ENCODE assay signal across 13 cellular contexts in the genomic region with DNA sequence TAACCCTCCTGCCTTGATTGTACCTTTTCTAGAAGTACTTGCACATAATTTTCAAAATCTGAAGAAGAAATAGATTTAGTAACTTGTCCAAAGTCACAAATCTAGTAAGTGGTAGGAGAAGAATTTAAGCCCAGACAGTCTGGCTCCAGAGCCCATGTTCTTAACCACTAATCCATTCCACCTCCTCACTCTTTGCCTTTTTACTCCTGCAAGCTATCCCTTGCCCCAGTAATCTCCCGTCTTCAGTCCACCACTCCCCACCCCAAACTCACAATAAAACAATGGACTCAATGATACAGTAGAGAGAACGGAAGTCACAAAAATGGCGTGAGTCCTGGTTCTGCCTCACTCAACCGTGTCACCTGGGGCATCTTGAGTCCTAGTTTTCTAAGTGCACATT. TPM values are rescaled to one million over a fixed set of nuclear protein-coding genes. Genes with fewer than 3 reads are reported as not detected.
DNase-seq lines count a peak whose midpoint lies in the region; ATAC-seq and TF ChIP-seq lines count a peak whose summit lies in the region.
"Had no signal": no experiment of that assay in that cellular context is flagged by ENCODE, and none has a peak within 500 bp of the region (broad histone marks: within the 10 kb centered on the region; RNA-seq: fewer than 3 reads in every experiment).

No MANE protein-coding gene starts in this region.

- ATAC-seq in T-helper 17 cell (no peak), gastroesophageal sphincter (no peak), GM18907 (IDR thresholded peaks at IDR 0.05; ENCODE audit: unreplicated experiment) (no peak)
- no peak for ATAC-seq in stimulated activated naive CD8-positive, alpha-beta T cell treated with anti-CD3 and anti-CD28 coated beads, Interleukin-15, amount 100 ng/mL, for 72 hours

- no peak for TF ChIP-seq EP300 in gastroesophageal sphincter (IDR thresholded peaks at IDR 0.05)

- no peaks in the 10 kb centered on the region for H3K36me3 Mint-ChIP-seq in activated naive CD4-positive, alpha-beta T cell treated with anti-CD3 and anti-CD28 coated beads, Interleukin-2, amount 50 U/mL, for 24 hours
- H3K36me3 Mint-ChIP-seq in T-helper 17 cell (ENCODE audit: low read depth), result peaks cover 2% of the 10 kb centered on the region

- WGBS in gastroesophageal sphincter (ENCODE audit: low coverage in 1 of 2), 2 donors, result 92 to 96% methylated on average over 2 to 4 of the region's 4 CpGs

- no peak overlapping the region for H3K4me3 ChIP-seq in gastroesophageal sphincter

- H3K4me1 Mint-ChIP-seq in activated naive CD4-positive, alpha-beta T cell treated with anti-CD3 and anti-CD28 coated beads, Interleukin-2, amount 50 U/mL, for 24 hours, result peaks cover 20% of the 10 kb centered on the region
- peaks cover 13% of the 10 kb centered on the region for H3K4me1 Mint-ChIP-seq in T-helper 17 cell
- H3K4me1 Mint-ChIP-seq in stimulated activated naive CD8-positive, alpha-beta T cell treated with anti-CD3 and anti-CD28 coated beads, Interleukin-15, amount 100 ng/mL, for 72 hours, result peaks cover 22% of the 10 kb centered on the region

- H3K36me3 ChIP-seq in gastroesophageal sphincter, result no peaks in the 10 kb centered on the region

- H3K4me1 ChIP-seq in gastroesophageal sphincter, result peaks cover 2 to 32% (median 5%) of the 10 kb centered on the region in 3 donors

- TF ChIP-seq POLR2A in gastroesophageal sphincter (IDR thresholded peaks at IDR 0.05), result no peak

- peak overlapping the region; percentile 76 for H3K4me3 Mint-ChIP-seq in activated naive CD4-positive, alpha-beta T cell treated with anti-CD3 and anti-CD28 coated beads, Interleukin-2, amount 50 U/mL, for 24 hours
- H3K4me3 Mint-ChIP-seq in T-helper 17 cell, result peak overlapping the region; percentile 76
- peak overlapping the region; percentile 77 to 79 for H3K4me3 Mint-ChIP-seq in stimulated activated naive CD8-positive, alpha-beta T cell treated with anti-CD3 and anti-CD28 coated beads, Interleukin-15, amount 100 ng/mL, for 72 hours

- H3K9me3 ChIP-seq in T-helper 17 cell (ENCODE audit: control insufficient read depth, low read length, poor library complexity, severe bottlenecking), result no peaks in the 10 kb centered on the region
- no peaks in the 10 kb centered on the region for H3K9me3 ChIP-seq in gastroesophageal sphincter

- no peaks in the 10 kb centered on the region for H3K27me3 Mint-ChIP-seq in activated naive CD4-positive, alpha-beta T cell treated with anti-CD3 and anti-CD28 coated beads, Interleukin-2, amount 50 U/mL, for 24 hours
- H3K27me3 Mint-ChIP-seq in T-helper 17 cell, result no peaks in the 10 kb centered on the region
- H3K27me3 Mint-ChIP-seq in stimulated activated naive CD8-positive, alpha-beta T cell treated with anti-CD3 and anti-CD28 coated beads, Interleukin-15, amount 100 ng/mL, for 72 hours, result no peaks in the 10 kb centered on the region

- H3K27ac Mint-ChIP-seq in activated naive CD4-positive, alpha-beta T cell treated with anti-CD3 and anti-CD28 coated beads, Interleukin-2, amount 50 U/mL, for 24 hours, result peak overlapping the region; percentile 94
- H3K27ac Mint-ChIP-seq in T-helper 17 cell, result peak overlapping the region; percentile 60
- H3K27ac Mint-ChIP-seq in stimulated activated naive CD8-positive, alpha-beta T cell treated with anti-CD3 and anti-CD28 coated beads, Interleukin-15, amount 100 ng/mL, for 72 hours, result no peak overlapping the region

- no peaks in the 10 kb centered on the region for H3K27me3 ChIP-seq in gastroesophageal sphincter

- no peak for TF ChIP-seq CTCF in gastroesophageal sphincter (IDR thresholded peaks at IDR 0.05)

- no peaks in the 10 kb centered on the region for H3K9me3 Mint-ChIP-seq in activated naive CD4-positive, alpha-beta T cell treated with anti-CD3 and anti-CD28 coated beads, Interleukin-2, amount 50 U/mL, for 24 hours
- no peaks in the 10 kb centered on the region for H3K9me3 Mint-ChIP-seq in stimulated activated naive CD8-positive, alpha-beta T cell treated with anti-CD3 and anti-CD28 coated beads, Interleukin-15, amount 100 ng/mL, for 72 hours

- no peak for DNase-seq in activated naive CD4-positive, alpha-beta T cell treated with Interleukin-2 at 50 U/mL for 16 hours
- no peak for DNase-seq in T-helper 17 cell
- no peak for DNase-seq in stimulated activated naive CD8-positive, alpha-beta T cell treated with anti-CD3 and anti-CD28 coated beads, Interleukin-15, amount 100 ng/mL, for 72 hours
- DNase-seq in SHP77 treated with DMSO at 0.1 percent for 48 hours (lab: John Stamatoyannopoulos, UW), result no peak
- DNase-seq in dermis blood vessel endothelial cell, result no peak
- DNase-seq: DND-41, glutamatergic neuron, left cardiac atrium, NCI-H510A, T1000 had no signal

- peak overlapping the region in 3 of 4 donors; percentile 47 to 78 (median 66) for H3K27ac ChIP-seq in gastroesophageal sphincter

RNA-seq across cellular contexts. Expression of gene SETMAR, which starts 48.7 kb away (rescaled TPM):
- total RNA-seq in T-helper 17 cell (1 to 10 TPM; 7.4 to 9.6 TPM), gastroesophageal sphincter (10 to 100 TPM; 24.4 to 43.4 (median 26.8) TPM), dermis blood vessel endothelial cell (9.1 and 10.6 TPM in 2 replicates)

Comparison
In these comparisons a context has a peak if more than half of its experiments do, and no peak if none do; other contexts are left out.
1. H3K27ac Mint-ChIP-seq: peak in activated naive CD4-positive, alpha-beta T cell treated with anti-CD3 and anti-CD28 coated beads, Interleukin-2, amount 50 U/mL, for 24 hours (single experiment) and T-helper 17 cell (single experiment); none in stimulated activated naive CD8-positive, alpha-beta T cell treated with anti-CD3 and anti-CD28 coated beads, Interleukin-15, amount 100 ng/mL, for 72 hours (0 of 2).
2. Peak in every context shown above with its lines, with median percentiles within 50 percentile points of each other: H3K4me3 Mint-ChIP-seq.